In the genomic region with DNA sequence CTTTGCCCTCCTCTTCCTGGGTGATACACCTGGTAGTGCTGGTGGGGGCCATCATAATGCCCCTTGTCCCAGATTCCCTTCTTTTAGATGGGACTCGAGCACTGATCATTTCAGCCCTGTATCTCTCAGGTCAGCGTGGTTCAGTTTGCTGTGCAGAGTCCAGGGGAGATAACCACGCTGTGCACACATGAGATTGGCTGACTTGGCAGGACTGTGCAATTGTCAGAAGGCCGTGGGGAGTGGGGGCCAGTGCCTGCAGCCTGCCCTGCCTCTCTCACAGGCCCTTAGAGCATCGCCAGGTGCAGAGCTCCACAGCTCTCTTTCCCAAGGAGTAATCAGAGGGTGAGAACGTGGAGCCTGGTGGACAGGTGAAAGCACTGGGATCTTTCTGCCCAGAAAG, we compare ENCODE assay signal across 11 cellular contexts. TPM values are rescaled to one million over a fixed set of nuclear protein-coding genes. Genes with fewer than 3 reads are reported as not detected.
A peak's percentile ranks its signal among the peaks of the same experiment; 100 is the strongest.
DNase-seq lines count a peak whose midpoint lies in the region; FAIRE-seq and TF ChIP-seq lines count a peak whose summit lies in the region.
"Had no signal": no experiment of that assay in that cellular context is flagged by ENCODE, and none has a peak within 500 bp of the region (broad histone marks: within the 10 kb centered on the region; RNA-seq: fewer than 3 reads in every experiment).

No MANE protein-coding gene starts in this region.

- no peaks in the 10 kb centered on the region for H3K9me3 Mint-ChIP-seq in type B pancreatic cell
- H3K9me3 Mint-ChIP-seq: naive B cell had no signal

- peaks cover 25% of the 10 kb centered on the region for H3K4me1 Mint-ChIP-seq in type B pancreatic cell (ENCODE audit: unreplicated experiment)
- H3K4me1 Mint-ChIP-seq: naive B cell had no signal

- no peak overlapping the region for H3K9ac ChIP-seq in kidney (ENCODE audit: low read length in 2 of 2)

- FAIRE-seq in kidney (lab: Jason Lieb, UNC): no peak

- H3K36me3 ChIP-seq in kidney (ENCODE audit: control insufficient read depth in 1 of 2, insufficient read depth in 2 of 2, low read length in 2 of 2): peaks cover 8 to 16% of the 10 kb centered on the region in 2 donors

- peak overlapping the region; percentile 63 for H3K4me3 Mint-ChIP-seq in type B pancreatic cell
- H3K4me3 Mint-ChIP-seq: naive B cell had no signal

- peak overlapping the region; percentile 29 for H3K27ac Mint-ChIP-seq in type B pancreatic cell

- no peaks in the 10 kb centered on the region for H3K9me3 ChIP-seq in kidney (ENCODE audit: control insufficient read depth in 1 of 2, low read length in 2 of 2)
- H3K9me3 ChIP-seq: thoracic aorta had no signal

- intact Hi-C loops in kidney (cut with DNase I): no loop called here

- peaks cover 0 to 13% of the 10 kb centered on the region in 2 donors for H3K4me1 ChIP-seq in kidney (ENCODE audit: control insufficient read depth in 1 of 2, insufficient read depth in 1 of 2, low read depth in 1 of 2, low read length in 2 of 2)

- H3K27me3 Mint-ChIP-seq in type B pancreatic cell: no peaks in the 10 kb centered on the region

- DNase-seq in NCI-H2029 (lab: John Stamatoyannopoulos, UW) (peak; percentile 63), NCI-H2029 treated with DMSO at 0.1 percent for 48 hours (lab: John Stamatoyannopoulos, UW) (no peak), NCI-H526 treated with DMSO at 0.1 percent for 48 hours (lab: John Stamatoyannopoulos, UW) (peak; percentile 36), kidney (peak; percentile 42), type B pancreatic cell (ENCODE audit: extremely low spot score, unreplicated experiment) (no peak)
- DNase-seq in stimulated activated CD4-positive, alpha-beta T cell treated with anti-CD3 and anti-CD28 coated beads, Interleukin-4, amount 100 ng/mL, for 4 hours: no peak
- DNase-seq in activated CD4-positive, alpha-beta T cell treated with anti-CD3 and anti-CD28 coated beads, Interleukin-2, amount 50 U/mL, for 1 hour: no peak
- no peak for DNase-seq in stimulated activated CD8-positive, alpha-beta memory T cell treated with anti-CD3 and anti-CD28 coated beads, Interleukin-4, amount 100 ng/mL, for 48 hours
- DNase-seq: naive B cell had no signal

- H3K27ac ChIP-seq in kidney (ENCODE audit: low read depth in 2 of 2, low read length in 2 of 2): no peak overlapping the region
- H3K27ac ChIP-seq: thoracic aorta had no signal

- H3K4me3 ChIP-seq in kidney (ENCODE audit: low read length in 2 of 2): no peak overlapping the region
- H3K4me3 ChIP-seq: dorsolateral prefrontal cortex, thoracic aorta had no signal

- peaks cover 3% of the 10 kb centered on the region for H3K36me3 Mint-ChIP-seq in type B pancreatic cell
- H3K36me3 Mint-ChIP-seq: naive B cell had no signal

- TF ChIP-seq CTCF in kidney (IDR thresholded peaks at IDR 0.05; ENCODE audit: borderline replicate concordance, extremely low read depth, insufficient read depth): no peak
- no peak for TF ChIP-seq CTCF in type B pancreatic cell (conservative IDR thresholded peaks at IDR 0.05)

RNA-seq across cellular contexts. Expression of a gene that starts 15.2 kb away (rescaled TPM):
- 78.6 TPM for total RNA-seq in kidney
- polyA plus RNA-seq in kidney (ENCODE audit: insufficient read depth, low read depth, low replicate concordance): 178 TPM
- total RNA-seq in type B pancreatic cell (ENCODE audit: low replicate concordance): 65.2 and 86.1 TPM in 2 replicates

RNA-seq across cellular contexts. Expression of a gene that starts 47.5 kb away (rescaled TPM):
- total RNA-seq in kidney: 199 TPM
- 307 TPM for polyA plus RNA-seq in kidney (ENCODE audit: insufficient read depth, low read depth, low replicate concordance)
- total RNA-seq in type B pancreatic cell (ENCODE audit: low replicate concordance): 263 and 313 TPM in 2 replicates

RNA-seq across cellular contexts. Expression of a gene that starts 57.1 kb away (rescaled TPM):
- 159 TPM for total RNA-seq in kidney
- 25.5 TPM for polyA plus RNA-seq in kidney (ENCODE audit: insufficient read depth, low read depth, low replicate concordance)
- total RNA-seq in type B pancreatic cell (ENCODE audit: low replicate concordance): 63.3 and 78.0 TPM in 2 replicates

Comparison
In these comparisons a context has a peak if more than half of its experiments do, and no peak if none do; other contexts are left out.
1. DNase-seq: peak in NCI-H2029 (single experiment), NCI-H526 treated with DMSO at 0.1 percent for 48 hours (single experiment) and kidney (single experiment); none in NCI-H2029 treated with DMSO at 0.1 percent for 48 hours (single experiment), type B pancreatic cell (single experiment), stimulated activated CD4-positive, alpha-beta T cell treated with anti-CD3 and anti-CD28 coated beads, Interleukin-4, amount 100 ng/mL, for 4 hours (0 of 2), activated CD4-positive, alpha-beta T cell treated with anti-CD3 and anti-CD28 coated beads, Interleukin-2, amount 50 U/mL, for 1 hour (single experiment) and stimulated activated CD8-positive, alpha-beta memory T cell treated with anti-CD3 and anti-CD28 coated beads, Interleukin-4, amount 100 ng/mL, for 48 hours (single experiment).